Comparison of ENCODE assay signal across 23 cellular contexts in genomic region chr10:97937054-97937453, GRCh38.
DNase-seq lines count a peak whose midpoint lies in the region; ATAC-seq and TF ChIP-seq lines count a peak whose summit lies in the region.
"Had no signal": no experiment of that assay in that cellular context is flagged by ENCODE, and none has a peak within 500 bp of the region (broad histone marks: within the 10 kb centered on the region; RNA-seq: fewer than 3 reads in every experiment).

No MANE protein-coding gene starts in this region.

- POLR2A ChIA-PET in HEK293 (lab: Yijun Ruan, JAX) = no interaction called here
- POLR2A ChIA-PET in activated CD8-positive, alpha-beta T cell treated with anti-CD3 and anti-CD28 coated beads for 36 hours (lab: Charles Lee) = no interaction called here

- H3K27ac Mint-ChIP-seq in endothelial cell (ENCODE audit: unreplicated experiment) = no peak overlapping the region
- no peak overlapping the region for H3K27ac Mint-ChIP-seq in activated CD8-positive, alpha-beta T cell treated with anti-CD3 and anti-CD28 coated beads for 36 hours
- H3K27ac Mint-ChIP-seq: CD14-positive monocyte; CD4-positive, alpha-beta memory T cell; CD4-positive, CD25-positive, alpha-beta regulatory T cell; CD8-positive, alpha-beta memory T cell had no signal

- H3K36me3 ChIP-seq in HEK293 (ENCODE audit: control insufficient read depth in 2 of 2, insufficient read depth in 1 of 2, low read length in 2 of 2) = no peaks in the 10 kb centered on the region
- H3K36me3 ChIP-seq: BE2C, BLaER1 had no signal

- no peak overlapping the region for H3K27ac ChIP-seq in HEK293 (ENCODE audit: extremely low read depth, low read depth, low read length)
- H3K27ac ChIP-seq: BLaER1 had no signal

- CTCF ChIA-PET in HEK293 (lab: Yijun Ruan, JAX) = interaction anchor here (0.6 to 0.8 kb wide), 2 partner anchors 104 to 524 kb away, joined by 3 to 5 read pairs; no protein-coding TSS in a partner anchor
- CTCF ChIA-PET in activated CD8-positive, alpha-beta T cell treated with anti-CD3 and anti-CD28 coated beads for 36 hours (lab: Charles Lee) = no interaction called here

- TF ChIP-seq CTCF in HEK293 (tag by site-specific recombination; IDR thresholded peaks at IDR 0.05) (no peak), endothelial cell (IDR thresholded peaks at IDR 0.05; ENCODE audit: unreplicated experiment) (no peak)
- TF ChIP-seq CTCF in activated CD8-positive, alpha-beta T cell treated with anti-CD3 and anti-CD28 coated beads for 36 hours (IDR thresholded peaks at IDR 0.05) = no peak

- DNase-seq in endothelial cell (ENCODE audit: low spot score) (no peak), posterior vena cava (ENCODE audit: low spot score) (peak; percentile 54), NCI-H1105 (lab: John Stamatoyannopoulos, UW) (no peak)
- no peak for DNase-seq in activated CD4-positive, alpha-beta T cell treated with anti-CD3 and anti-CD28 coated beads for 4 hours
- no peak for DNase-seq in activated CD8-positive, alpha-beta T cell treated with anti-CD3 and anti-CD28 coated beads for 36 hours
- DNase-seq: 8988T; ACHN; BE2C; C1 segment of cervical spinal cord; CD4-positive, alpha-beta memory T cell; CD4-positive, CD25-positive, alpha-beta regulatory T cell; CD8-positive, alpha-beta memory T cell; COR-L47; DMS 273 treated with DMSO at 0.1 percent for 48 hours; DMS153; DMS53; DMS79; DND-41; EL; GDM1 had no signal

- H3K9me3 Mint-ChIP-seq in endothelial cell (ENCODE audit: unreplicated experiment) = no peaks in the 10 kb centered on the region
- H3K9me3 Mint-ChIP-seq in activated CD8-positive, alpha-beta T cell treated with anti-CD3 and anti-CD28 coated beads for 36 hours = no peaks in the 10 kb centered on the region
- H3K9me3 Mint-ChIP-seq: CD8-positive, alpha-beta memory T cell had no signal

- H3K27me3 Mint-ChIP-seq in endothelial cell (ENCODE audit: unreplicated experiment) = peaks cover 7% of the 10 kb centered on the region
- peaks cover 18% of the 10 kb centered on the region for H3K27me3 Mint-ChIP-seq in activated CD8-positive, alpha-beta T cell treated with anti-CD3 and anti-CD28 coated beads for 36 hours

- intact Hi-C loops in posterior vena cava (cut with DNase I) = no loop called here
- intact Hi-C loops in activated CD8-positive, alpha-beta T cell treated with anti-CD3 and anti-CD28 coated beads for 36 hours (cut with micrococcal nuclease) = no loop called here

- peaks cover 31% of the 10 kb centered on the region for H3K4me1 Mint-ChIP-seq in endothelial cell (ENCODE audit: unreplicated experiment)
- H3K4me1 Mint-ChIP-seq in activated CD8-positive, alpha-beta T cell treated with anti-CD3 and anti-CD28 coated beads for 36 hours (ENCODE audit: low read depth) = no peaks in the 10 kb centered on the region
- H3K4me1 Mint-ChIP-seq: CD14-positive monocyte; CD4-positive, alpha-beta memory T cell; CD4-positive, CD25-positive, alpha-beta regulatory T cell; CD8-positive, alpha-beta memory T cell had no signal

- no peaks in the 10 kb centered on the region for H3K4me1 ChIP-seq in HEK293 (ENCODE audit: control insufficient read depth, insufficient read depth, low read length)
- H3K4me1 ChIP-seq: BE2C had no signal

- H3K4me3 ChIP-seq in HEK293 (ENCODE audit: low read depth, low read length) = no peak overlapping the region
- H3K4me3 ChIP-seq: BLaER1 had no signal

- H3K4me3 Mint-ChIP-seq in endothelial cell (ENCODE audit: unreplicated experiment) = peak overlapping the region; percentile 32
- H3K4me3 Mint-ChIP-seq in activated CD8-positive, alpha-beta T cell treated with anti-CD3 and anti-CD28 coated beads for 36 hours = no peak overlapping the region
- H3K4me3 Mint-ChIP-seq: CD14-positive monocyte; CD4-positive, alpha-beta memory T cell; CD4-positive, CD25-positive, alpha-beta regulatory T cell; CD8-positive, alpha-beta memory T cell had no signal

- ATAC-seq in activated CD8-positive, alpha-beta T cell treated with anti-CD3 and anti-CD28 coated beads for 36 hours = no peak

- H3K36me3 Mint-ChIP-seq in endothelial cell (ENCODE audit: low read depth, unreplicated experiment) = peaks cover 12% of the 10 kb centered on the region
- H3K36me3 Mint-ChIP-seq in activated CD8-positive, alpha-beta T cell treated with anti-CD3 and anti-CD28 coated beads for 36 hours (ENCODE audit: low read depth) = no peaks in the 10 kb centered on the region
- H3K36me3 Mint-ChIP-seq: CD14-positive monocyte; CD4-positive, alpha-beta memory T cell; CD4-positive, CD25-positive, alpha-beta regulatory T cell; CD8-positive, alpha-beta memory T cell had no signal

- no peaks in the 10 kb centered on the region for H3K9me3 ChIP-seq in HEK293 (ENCODE audit: control insufficient read depth, insufficient read depth, low read depth, low read length)
- H3K9me3 ChIP-seq: BE2C, BLaER1 had no signal

TF ChIP-seq in HEK293, 187 proteins besides CTCF, POLR2A, EP300 and RAD21:
- TF ChIP-seq ZNF214 (tag by site-specific recombination; IDR thresholded peaks at IDR 0.05; ENCODE audit: borderline replicate concordance) = no peak
- peak; percentile 74 for TF ChIP-seq ZNF623 (tag by site-specific recombination; IDR thresholded peaks at IDR 0.05)
